ENCODE assay signal across 8 cellular contexts in genomic region chr1:155261401-155261887, GRCh38. TPM values are rescaled to one million over a fixed set of nuclear protein-coding genes. Genes with fewer than 3 reads are reported as not detected.
DNase-seq lines count a peak whose midpoint lies in the region; ATAC-seq and TF ChIP-seq lines count a peak whose summit lies in the region.

No MANE protein-coding gene starts in this region.

- H3K9ac ChIP-seq in parathyroid adenoma = no peak overlapping the region

- peaks cover 13% of the 10 kb centered on the region for H3K4me1 ChIP-seq in Panc1 (ENCODE audit: control insufficient read depth, insufficient read depth, low read length)
- no peaks in the 10 kb centered on the region for H3K4me1 ChIP-seq in parathyroid adenoma

- CTCF ChIA-PET in Panc1 (lab: Charles Lee) = interaction anchor here (1.1 kb wide), 1 partner anchor 11 kb away, joined by 4 read pairs; no protein-coding TSS in a partner anchor

- H3K36me3 ChIP-seq in Panc1 (ENCODE audit: control insufficient read depth, insufficient read depth, low read length) = peaks cover 13% of the 10 kb centered on the region
- H3K36me3 ChIP-seq in parathyroid adenoma (ENCODE audit: control insufficient read depth, insufficient read depth, low read length) = no peaks in the 10 kb centered on the region

- H3K79me2 ChIP-seq in parathyroid adenoma = no peaks in the 10 kb centered on the region

- peak; percentile 25 for DNase-seq in AG08395 (ENCODE audit: low spot score)
- DNase-seq in Panc1 (ENCODE audit: low read depth, low spot score) = no peak
- no peak for DNase-seq in epithelial cell of prostate (ENCODE audit: low read depth, low spot score)
- DNase-seq in NCI-H1048 (lab: John Stamatoyannopoulos, UW) = no peak
- no peak for DNase-seq in RPMI8226
- DNase-seq in activated effector memory CD4-positive, alpha-beta T cell treated with Interleukin-2 at 50 U/mL for 16 hours = no peak

- H3K4me3 ChIP-seq in Panc1 (ENCODE audit: low read depth in 2 of 2, low read length in 2 of 2) = peak overlapping the region; percentile 87 to 95
- H3K4me3 ChIP-seq in parathyroid adenoma (ENCODE audit: low read depth, low read length) = peak overlapping the region; percentile 92

- peak overlapping the region; percentile 98 for H3K4me2 ChIP-seq in parathyroid adenoma (ENCODE audit: low read length)

- POLR2A ChIA-PET in Panc1 (lab: Charles Lee) = no interaction called here

- intact Hi-C loops in Panc1 (cut with micrococcal nuclease; ENCODE audit: unreplicated experiment) = no loop called here

- no peak for TF ChIP-seq CTCF in Panc1 (IDR thresholded peaks at IDR 0.05)
- no peak for TF ChIP-seq CTCF in parathyroid adenoma (IDR thresholded peaks at IDR 0.05)

- H3K27me3 ChIP-seq in Panc1 (ENCODE audit: control insufficient read depth, insufficient read depth, low read length) (no peaks in the 10 kb centered on the region), parathyroid adenoma (ENCODE audit: control insufficient read depth, insufficient read depth, low read length) (no peaks in the 10 kb centered on the region)

- peak; percentile 16 for ATAC-seq in GM21381 (IDR thresholded peaks at IDR 0.05; ENCODE audit: unreplicated experiment)
- no peak; the same call in 1 of the 2 replicates for ATAC-seq in Panc1

- H3K27ac ChIP-seq in Panc1 (ENCODE audit: low read length) (peak overlapping the region; percentile 97), epithelial cell of prostate (peak overlapping the region; percentile 75), parathyroid adenoma (peak overlapping the region; percentile 80)

- no TSS peak for BruUV-seq in Panc1 (replicated peaks; lab: Mats Ljungman, UMichigan)

- peak overlapping the region; percentile 75 for H2AFZ ChIP-seq in parathyroid adenoma

- H3K9me3 ChIP-seq in Panc1 (ENCODE audit: control insufficient read depth, insufficient read depth, low read depth, low read length) = no peaks in the 10 kb centered on the region
- no peaks in the 10 kb centered on the region for H3K9me3 ChIP-seq in parathyroid adenoma (ENCODE audit: control insufficient read depth, low read length)

- in situ Hi-C loops in Panc1 (cut with HindIII; ENCODE audit: low pct_unique_long_range_greater_than_20kb, low sequenced_read_pairs) = no loop called here

RNA-seq across cellular contexts. Expression of gene SCAMP3, which starts 0.7 kb away (rescaled TPM):
- total RNA-seq in Panc1 (2021; ENCODE audit: unreplicated experiment) = 200 TPM
- polyA plus RNA-seq in Panc1 (2012; ENCODE audit: insufficient read length) = 232 TPM

RNA-seq across cellular contexts. Expression of gene ENTREP3, which starts 6.2 kb away (rescaled TPM):
- total RNA-seq in Panc1 (2021; ENCODE audit: unreplicated experiment) = 94.7 TPM
- polyA plus RNA-seq in Panc1 (2012; ENCODE audit: insufficient read length) = 122 TPM

RNA-seq across cellular contexts. Expression of gene CLK2, which starts 11.9 kb away (rescaled TPM):
- total RNA-seq in Panc1 (2021; ENCODE audit: unreplicated experiment) = 43.6 TPM
- 38.2 TPM for polyA plus RNA-seq in Panc1 (2012; ENCODE audit: insufficient read length)

RNA-seq across cellular contexts. Expression of gene HCN3, which starts 15.8 kb away (rescaled TPM):
- 7.8 TPM for total RNA-seq in Panc1 (2021; ENCODE audit: unreplicated experiment)
- 8.6 TPM for polyA plus RNA-seq in Panc1 (2012; ENCODE audit: insufficient read length)

RNA-seq across cellular contexts. Expression of gene PKLR, which starts 39.8 kb away (rescaled TPM):
- 0.13 TPM for total RNA-seq in Panc1 (2021; ENCODE audit: unreplicated experiment)
- not detected for polyA plus RNA-seq in Panc1 (2012; ENCODE audit: insufficient read length)
